16 cellular contexts compared by ENCODE assay signal in genomic region chr13:112697756-112698655, GRCh38. TPM values are rescaled to one million over a fixed set of nuclear protein-coding genes. Genes with fewer than 3 reads are reported as not detected.
DNase-seq lines count a peak whose midpoint lies in the region; ATAC-seq and TF ChIP-seq lines count a peak whose summit lies in the region.
"Had no signal": no experiment of that assay in that cellular context is flagged by ENCODE, and none has a peak within 500 bp of the region (broad histone marks: within the 10 kb centered on the region; RNA-seq: fewer than 3 reads in every experiment).

No MANE protein-coding gene starts in this region.

- no peak for TF ChIP-seq RAD21 in SK-N-SH (IDR thresholded peaks at IDR 0.05; ENCODE audit: low read length)

- H3K79me1 ChIP-seq in trophoblast cell (ENCODE audit: low read length): no peaks in the 10 kb centered on the region

- no peak overlapping the region for H4K91ac ChIP-seq in trophoblast cell (ENCODE audit: low read depth, low read length)

- H3K79me2 ChIP-seq in trophoblast cell (ENCODE audit: control insufficient read depth, insufficient read depth, low read length, poor library complexity) (peaks cover 35% of the 10 kb centered on the region), SK-N-SH (ENCODE audit: insufficient read depth) (peaks cover 8% of the 10 kb centered on the region; the same call in 1 of the 2 replicates)

- no peaks in the 10 kb centered on the region for H3F3A ChIP-seq in SK-N-SH (replicated peaks; ENCODE audit: insufficient read depth)

- H3K9me2 ChIP-seq in SK-N-SH: no peaks in the 10 kb centered on the region

- H3K18ac ChIP-seq in trophoblast cell (ENCODE audit: low read length): no peak overlapping the region

- H2AK5ac ChIP-seq in trophoblast cell (ENCODE audit: low read length): no peak overlapping the region

- H3K27me3 Mint-ChIP-seq in CD14-positive monocyte (ENCODE audit: low read depth in 3 of 3): peaks cover 0 to 2% (median 0%) of the 10 kb centered on the region in 3 donors
- H3K27me3 Mint-ChIP-seq: stimulated activated naive CD8-positive, alpha-beta T cell treated with anti-CD3 and anti-CD28 coated beads, Interleukin-15, Interleukin-2, amounts not matched to agents 100 ng/mL and 50 ng/mL, for 24 hours had no signal

- POLR2A ChIA-PET in SK-N-SH (lab: Yijun Ruan, JAX): no interaction called here

- CTCF ChIA-PET in SK-N-SH (lab: Yijun Ruan, JAX): no interaction called here

- H3K4me3 Mint-ChIP-seq in CD14-positive monocyte: no peak overlapping the region
- H3K4me3 Mint-ChIP-seq: stimulated activated naive CD8-positive, alpha-beta T cell treated with anti-CD3 and anti-CD28 coated beads, Interleukin-15, Interleukin-2, amounts not matched to agents 100 ng/mL and 50 ng/mL, for 24 hours had no signal

- H3K9ac ChIP-seq in trophoblast cell (ENCODE audit: low read length): no peak overlapping the region
- H3K9ac ChIP-seq in SK-N-SH: no peak overlapping the region

- no peak overlapping the region for H2AFZ ChIP-seq in trophoblast cell (ENCODE audit: insufficient read depth, low read length, poor library complexity)
- H2AFZ ChIP-seq in SK-N-SH (ENCODE audit: low read depth): no peak overlapping the region

- no peak for TF ChIP-seq POLR2A in gastroesophageal sphincter (IDR thresholded peaks at IDR 0.05)

- ATAC-seq in gastroesophageal sphincter (peak; percentile 68), left colon (no peak)
- ATAC-seq: HCT116 had no signal

- H3K4me1 ChIP-seq in gastroesophageal sphincter: peaks cover 0 to 35% (median 7%) of the 10 kb centered on the region in 3 donors
- peaks cover 16 to 21% of the 10 kb centered on the region in 2 experiments for H3K4me1 ChIP-seq in trophoblast cell (ENCODE audit: control insufficient read depth in 1 of 2, insufficient read depth in 2 of 2, low read length in 2 of 2)
- peaks cover 0 to 15% of the 10 kb centered on the region in 2 experiments; a peak in 1 of 4 replicates for H3K4me1 ChIP-seq in SK-N-SH (ENCODE audit: control insufficient read depth in 1 of 2, insufficient read depth in 2 of 2, low read depth in 1 of 2, low read length in 1 of 2)

- TF ChIP-seq CTCF in CD14-positive monocyte (IDR thresholded peaks at IDR 0.05) (no peak), gastroesophageal sphincter (IDR thresholded peaks at IDR 0.05) (no peak), SK-N-SH (IDR thresholded peaks at IDR 0.05) (no peak)

- H3K36me3 ChIP-seq in gastroesophageal sphincter (peaks cover 0 to 4% of the 10 kb centered on the region in 2 donors), trophoblast cell (ENCODE audit: control insufficient read depth in 1 of 2, insufficient read depth in 2 of 2, low read length in 2 of 2) (peaks cover 0 to 9% of the 10 kb centered on the region in 2 experiments), SK-N-SH (replicated peaks in 1 of 2; ENCODE audit: control insufficient read depth in 1 of 2, insufficient read depth in 2 of 2, low read length in 1 of 2) (peaks cover 0 to 2% of the 10 kb centered on the region in 2 experiments)
- H3K36me3 ChIP-seq: BE2C had no signal

- H3K27ac ChIP-seq in gastroesophageal sphincter (no peak overlapping the region), trophoblast cell (ENCODE audit: low read depth, low read length) (no peak overlapping the region), SK-N-SH (ENCODE audit: low read depth in 2 of 2, low read length in 1 of 2) (no peak overlapping the region)

- H3K4me3 ChIP-seq in gastroesophageal sphincter (no peak overlapping the region), trophoblast cell (ENCODE audit: low read depth, low read length) (no peak overlapping the region), SK-N-SH (ENCODE audit: low read depth in 2 of 2, low read length in 1 of 2) (no peak overlapping the region)
- H3K4me3 ChIP-seq: smooth muscle cell had no signal

- H4K8ac ChIP-seq in trophoblast cell (ENCODE audit: low read depth, low read length): no peak overlapping the region

- H3K4me1 Mint-ChIP-seq in CD14-positive monocyte: peaks cover 46% of the 10 kb centered on the region

- H3K36me3 Mint-ChIP-seq in CD14-positive monocyte: peaks cover 30 to 62% of the 10 kb centered on the region in 2 donors

- no peak overlapping the region for H3K14ac ChIP-seq in trophoblast cell (ENCODE audit: low read length)

- H4K20me1 ChIP-seq in SK-N-SH (ENCODE audit: insufficient read depth): no peaks in the 10 kb centered on the region

- 33 to 60% methylated on average over 3 to 5 of the region's 19 CpGs for WGBS in gastroesophageal sphincter (ENCODE audit: low coverage in 1 of 2), 2 donors
- no CpG with 5 or more reads among the region's 19 CpGs for WGBS in trophoblast cell (ENCODE audit: extremely low coverage, insufficient coverage, insufficient read length)
- 81% methylated on average over 19 of the region's 19 CpGs for WGBS in SK-N-SH (ENCODE audit: low lambda C conversion rate)

- no peak overlapping the region for H2BK12ac ChIP-seq in trophoblast cell (ENCODE audit: low read length)

- no peak overlapping the region for H4K12ac ChIP-seq in trophoblast cell (ENCODE audit: low read depth, low read length)

- H3K9me3 ChIP-seq in gastroesophageal sphincter (no peaks in the 10 kb centered on the region), trophoblast cell (ENCODE audit: insufficient read depth, low read depth, low read length) (no peaks in the 10 kb centered on the region), SK-N-SH (no peaks in the 10 kb centered on the region)
- H3K9me3 ChIP-seq: BE2C had no signal

- H3K4me2 ChIP-seq in trophoblast cell (ENCODE audit: low read length): no peak overlapping the region
- no peak overlapping the region for H3K4me2 ChIP-seq in SK-N-SH
- H3K4me2 ChIP-seq: smooth muscle cell had no signal

- H3K4ac ChIP-seq in trophoblast cell (ENCODE audit: low read depth, low read length): peak overlapping the region; percentile 3

- DNase-seq in CD14-positive monocyte (ENCODE audit: low spot score): no peak
- peak; percentile 38 for DNase-seq in NCI-H2227 (lab: John Stamatoyannopoulos, UW; ENCODE audit: unreplicated experiment)
- no peak for DNase-seq in trophoblast cell
- DNase-seq in left colon: no peak
- no peak for DNase-seq in RKO (ENCODE audit: low spot score)
- DNase-seq in pons (ENCODE audit: low spot score): no peak
- no peak for DNase-seq in SK-N-SH
- DNase-seq: activated CD4-positive, CD25-positive, alpha-beta regulatory T cell treated with anti-CD3 and anti-CD28 coated beads, Interleukin-2, amount 50 U/mL, for 72 hours; BE2C; NCI-H1436 treated with DMSO at 0.1 percent for 48 hours; NCI-H510A treated with DMSO at 0.1 percent for 48 hours; occipital lobe had no signal

- TF ChIP-seq EP300 in gastroesophageal sphincter (IDR thresholded peaks at IDR 0.05) (no peak), SK-N-SH (IDR thresholded peaks at IDR 0.05; ENCODE audit: borderline replicate concordance in 1 of 2, low read depth in 1 of 2, low read length in 1 of 2) (no peak)

- H3K23ac ChIP-seq in trophoblast cell (ENCODE audit: low read length): no peak overlapping the region

- peaks cover 0 to 1% (median 0%) of the 10 kb centered on the region in 7 donors for H3K9me3 Mint-ChIP-seq in CD14-positive monocyte
- H3K9me3 Mint-ChIP-seq: stimulated activated naive CD8-positive, alpha-beta T cell treated with anti-CD3 and anti-CD28 coated beads, Interleukin-15, Interleukin-2, amounts not matched to agents 100 ng/mL and 50 ng/mL, for 24 hours had no signal

- H3K27me3 ChIP-seq in gastroesophageal sphincter: no peaks in the 10 kb centered on the region
- H3K27me3 ChIP-seq in trophoblast cell (ENCODE audit: insufficient read depth, low read length): no peaks in the 10 kb centered on the region
- no peaks in the 10 kb centered on the region for H3K27me3 ChIP-seq in SK-N-SH (ENCODE audit: insufficient read depth)
- H3K27me3 ChIP-seq: BE2C had no signal

- H2BK5ac ChIP-seq in trophoblast cell (ENCODE audit: low read depth, low read length, poor library complexity): no peak overlapping the region

- H3K27ac Mint-ChIP-seq in CD14-positive monocyte: peak overlapping the region in 5 of 7 donors; percentile 6 to 46 (median 32)
- H3K27ac Mint-ChIP-seq: stimulated activated naive CD8-positive, alpha-beta T cell treated with anti-CD3 and anti-CD28 coated beads, Interleukin-15, Interleukin-2, amounts not matched to agents 100 ng/mL and 50 ng/mL, for 24 hours had no signal

- H2BK120ac ChIP-seq in trophoblast cell (ENCODE audit: insufficient read depth, low read length, poor library complexity): no peak overlapping the region

- intact Hi-C loops in CD14-positive monocyte (cut with micrococcal nuclease) (no loop called here), left colon (cut with DNase I, micrococcal nuclease) (no loop called here)

TF ChIP-seq in SK-N-SH, 30 proteins besides CTCF, POLR2A, EP300 and RAD21:
- TF ChIP-seq FOSL2 (IDR thresholded peaks at IDR 0.05; ENCODE audit: borderline replicate concordance, low read depth): no peak

RNA-seq across cellular contexts. Expression of gene ATP11A, which starts 8.2 kb away (rescaled TPM):
- polyA plus RNA-seq in CD14-positive monocyte (1 to 10 TPM; 7.2 to 7.6 TPM), SK-N-SH (2012; rRNA removed) (2.9 and 4.1 TPM in 2 replicates)
- total RNA-seq in gastroesophageal sphincter (10 to 100 TPM; 12.9 to 21.7 (median 17.1) TPM), left colon (10 to 100 TPM; 12.4 to 22.7 TPM)
- polyA plus RNA-seq in trophoblast cell (2013): 28.9 and 29.2 TPM in 2 replicates
- 3.0 and 3.8 TPM in 2 replicates for polyA plus RNA-seq in SK-N-SH (2012; cell fraction: cytosol; rRNA removed)
- polyA plus RNA-seq in SK-N-SH (2012; cell fraction: nucleus; rRNA removed): 11.6 and 12.7 TPM in 2 replicates
